In genomic region chr12:111435661-111436201, GRCh38 we compare ENCODE assay signal across 8 cellular contexts. TPM values are rescaled to one million over a fixed set of nuclear protein-coding genes. Genes with fewer than 3 reads are reported as not detected.
DNase-seq lines count a peak whose midpoint lies in the region; ATAC-seq, FAIRE-seq and TF ChIP-seq lines count a peak whose summit lies in the region.

No MANE protein-coding gene starts in this region.

- H3K79me2 ChIP-seq in fibroblast of lung (ENCODE audit: control insufficient read depth, insufficient read depth, low read length) = peaks cover 82% of the 10 kb centered on the region

- TF ChIP-seq CTCF in fibroblast of lung (conservative IDR thresholded peaks at IDR 0.05 in 1 of 2, IDR thresholded peaks at IDR 0.05 in 1 of 2; ENCODE audit: low read depth in 1 of 2, low read length in 2 of 2) (no peak), stomach (IDR thresholded peaks at IDR 0.05) (no peak)

- intact Hi-C loops in activated CD4-positive, alpha-beta T cell treated with anti-CD3 and anti-CD28 coated beads for 36 hours (cut with DNase I, micrococcal nuclease) = loop anchor here (1.0 kb wide), 3 partner anchors 8 to 31 kb away; no protein-coding TSS in a partner anchor
- intact Hi-C loops in stomach (cut with DNase I; ENCODE audit: low total_unique reads) = no loop called here

- peak overlapping the region; percentile 26 for H3K27ac ChIP-seq in fibroblast of lung (ENCODE audit: insufficient read depth, low read length)
- H3K27ac ChIP-seq in stomach = peak overlapping the region in 4 of 5 donors; percentile 69 to 83 (median 76)
- peak overlapping the region in 1 of 2 donors; percentile 95 for H3K27ac ChIP-seq in small intestine (ENCODE audit: low read depth in 1 of 2, low read length in 1 of 2)

- no peak overlapping the region for H3K4me2 ChIP-seq in fibroblast of lung (ENCODE audit: extremely low read depth, insufficient read depth, low read length)

- CTCF ChIA-PET in activated CD4-positive, alpha-beta T cell treated with anti-CD3 and anti-CD28 coated beads for 36 hours (lab: Charles Lee) = interaction anchor here (1.6 to 4.5 kb wide), 7 partner anchors 8 to 40 kb away, joined by 6 to 24 read pairs (median 10); partner anchors contain the start of gene SH2B3

- H3K36me3 ChIP-seq in fibroblast of lung (ENCODE audit: control insufficient read depth, insufficient read depth, low read length) = no peaks in the 10 kb centered on the region
- H3K36me3 ChIP-seq in stomach = peaks cover 0 to 14% (median 8%) of the 10 kb centered on the region in 4 donors
- H3K36me3 ChIP-seq in small intestine (ENCODE audit: control insufficient read depth in 2 of 2, insufficient read depth in 2 of 2, low read length in 2 of 2) = no peaks in the 10 kb centered on the region

- no peak for TF ChIP-seq EP300 in stomach (IDR thresholded peaks at IDR 0.05)

- no peak for TF ChIP-seq POLR2A in stomach (IDR thresholded peaks at IDR 0.05)

- H3K9me3 Mint-ChIP-seq in activated CD4-positive, alpha-beta T cell treated with anti-CD3 and anti-CD28 coated beads for 36 hours (ENCODE audit: low read depth) = no peaks in the 10 kb centered on the region

- no peak overlapping the region for H3K4me3 ChIP-seq in fibroblast of lung (replicated peaks in 1 of 4; ENCODE audit: control extremely low read depth in 1 of 4, insufficient read depth in 1 of 4, low read depth in 3 of 4, low read length in 4 of 4)
- no peak overlapping the region for H3K4me3 ChIP-seq in stomach
- H3K4me3 ChIP-seq in small intestine (ENCODE audit: low read depth in 1 of 2, low read length in 2 of 2) = no peak overlapping the region

- no peak for ATAC-seq in activated CD4-positive, alpha-beta T cell treated with anti-CD3 and anti-CD28 coated beads for 36 hours
- no peak for ATAC-seq in HG03039 (IDR thresholded peaks at IDR 0.05; ENCODE audit: unreplicated experiment)

- H3K9me3 ChIP-seq in fibroblast of lung (ENCODE audit: control insufficient read depth, insufficient read depth, low read depth, low read length) (no peaks in the 10 kb centered on the region), stomach (no peaks in the 10 kb centered on the region), small intestine (ENCODE audit: control insufficient read depth, low read depth) (no peaks in the 10 kb centered on the region)

- H3K4me1 ChIP-seq in fibroblast of lung (ENCODE audit: control insufficient read depth, extremely low read depth, insufficient read depth, low read length) = peaks cover 34% of the 10 kb centered on the region
- H3K4me1 ChIP-seq in stomach = peaks cover 52 to 100% (median 82%) of the 10 kb centered on the region in 4 donors
- H3K4me1 ChIP-seq in small intestine (ENCODE audit: control insufficient read depth in 2 of 2, insufficient read depth in 1 of 2, low read depth in 1 of 2, low read length in 1 of 2) = peaks cover 0 to 13% of the 10 kb centered on the region in 2 donors

- no peak for FAIRE-seq in small intestine (lab: Jason Lieb, UNC)

- no peaks in the 10 kb centered on the region for H4K20me1 ChIP-seq in fibroblast of lung (ENCODE audit: control insufficient read depth, extremely low read depth, insufficient read depth, low read length)

- H3K27me3 ChIP-seq in fibroblast of lung (ENCODE audit: control insufficient read depth, insufficient read depth, low read length) = no peaks in the 10 kb centered on the region
- no peaks in the 10 kb centered on the region for H3K27me3 ChIP-seq in stomach
- no peaks in the 10 kb centered on the region for H3K27me3 ChIP-seq in small intestine (ENCODE audit: control insufficient read depth in 2 of 2, insufficient read depth in 2 of 2, low read length in 2 of 2)

- no peak overlapping the region for H2AFZ ChIP-seq in fibroblast of lung (ENCODE audit: low read length)

- peaks cover 88% of the 10 kb centered on the region for H3K4me1 Mint-ChIP-seq in activated CD4-positive, alpha-beta T cell treated with anti-CD3 and anti-CD28 coated beads for 36 hours

- peak overlapping the region; percentile 35 for H3K4me3 Mint-ChIP-seq in activated CD4-positive, alpha-beta T cell treated with anti-CD3 and anti-CD28 coated beads for 36 hours

- H3K27me3 Mint-ChIP-seq in activated CD4-positive, alpha-beta T cell treated with anti-CD3 and anti-CD28 coated beads for 36 hours = no peaks in the 10 kb centered on the region

- H3K36me3 Mint-ChIP-seq in activated CD4-positive, alpha-beta T cell treated with anti-CD3 and anti-CD28 coated beads for 36 hours (ENCODE audit: low read depth) = peaks cover 26% of the 10 kb centered on the region

- 59 to 70% (median 65%) methylated on average over 15 to 16 of the region's 16 CpGs for WGBS in stomach, 5 donors
- 68 to 83% (median 74%) methylated on average over 16 of the region's 16 CpGs for WGBS in small intestine, 3 donors

- H3K27ac Mint-ChIP-seq in activated CD4-positive, alpha-beta T cell treated with anti-CD3 and anti-CD28 coated beads for 36 hours = peak overlapping the region; percentile 81

- H3K9ac ChIP-seq in fibroblast of lung (ENCODE audit: insufficient read depth, low read length) = no peak overlapping the region

- peak; percentile 36 for DNase-seq in activated CD4-positive, alpha-beta T cell treated with anti-CD3 and anti-CD28 coated beads for 36 hours
- DNase-seq in activated CD4-positive, alpha-beta T cell treated with anti-CD3 and anti-CD28 coated beads for 48 hours = no peak
- DNase-seq in SW480 (ENCODE audit: low spot score) (peak; percentile 78), fibroblast of lung (ENCODE audit: low read depth in 2 of 2) (peak in 1 of 2 donors; percentile 40), stomach (no peak), putamen (ENCODE audit: low spot score) (no peak), small intestine (no peak)

- POLR2A ChIA-PET in activated CD4-positive, alpha-beta T cell treated with anti-CD3 and anti-CD28 coated beads for 36 hours (lab: Charles Lee) = interaction anchor here (1.0 to 2.0 kb wide), 5 partner anchors 8 to 39 kb away, joined by 3 to 17 read pairs (median 7); no protein-coding TSS in a partner anchor

RNA-seq across cellular contexts. Expression of gene SH2B3, which starts 30.0 kb away (rescaled TPM):
- total RNA-seq in activated CD4-positive, alpha-beta T cell treated with anti-CD3 and anti-CD28 coated beads for 36 hours = 10 to 100 TPM; 29.2 to 32.7 TPM
- total RNA-seq in fibroblast of lung (7.4 and 18.0 TPM in 2 replicates), stomach (10 to 100 TPM in 2 of 5 donors, 1 to 10 TPM in 3; 5.3 to 21.7 (median 9.8) TPM)
- polyA plus RNA-seq in fibroblast of lung (29.2 and 32.0 TPM in 2 replicates), stomach (1 to 10 TPM; 2.5 to 8.1 (median 7.3) TPM), small intestine (10 to 100 TPM in 1 of 3 donors, 1 to 10 TPM in 1, under 1 TPM in 1; 0.67 to 14.9 (median 4.6) TPM)
- polyA plus RNA-seq in fibroblast of lung (2012) = 21.3 and 28.0 TPM in 2 replicates
- 52.3 and 55.9 TPM in 2 replicates for polyA minus RNA-seq in fibroblast of lung (ENCODE audit: low replicate concordance)

Comparison
In these comparisons a context has a peak if more than half of its experiments do, and no peak if none do; other contexts are left out.
1. DNase-seq: peak in activated CD4-positive, alpha-beta T cell treated with anti-CD3 and anti-CD28 coated beads for 36 hours (single experiment) and SW480 (single experiment); none in activated CD4-positive, alpha-beta T cell treated with anti-CD3 and anti-CD28 coated beads for 48 hours (single experiment), stomach (single experiment), putamen (single experiment) and small intestine (single experiment).